Comparison of ENCODE assay signal across 8 cellular contexts in the genomic region with DNA sequence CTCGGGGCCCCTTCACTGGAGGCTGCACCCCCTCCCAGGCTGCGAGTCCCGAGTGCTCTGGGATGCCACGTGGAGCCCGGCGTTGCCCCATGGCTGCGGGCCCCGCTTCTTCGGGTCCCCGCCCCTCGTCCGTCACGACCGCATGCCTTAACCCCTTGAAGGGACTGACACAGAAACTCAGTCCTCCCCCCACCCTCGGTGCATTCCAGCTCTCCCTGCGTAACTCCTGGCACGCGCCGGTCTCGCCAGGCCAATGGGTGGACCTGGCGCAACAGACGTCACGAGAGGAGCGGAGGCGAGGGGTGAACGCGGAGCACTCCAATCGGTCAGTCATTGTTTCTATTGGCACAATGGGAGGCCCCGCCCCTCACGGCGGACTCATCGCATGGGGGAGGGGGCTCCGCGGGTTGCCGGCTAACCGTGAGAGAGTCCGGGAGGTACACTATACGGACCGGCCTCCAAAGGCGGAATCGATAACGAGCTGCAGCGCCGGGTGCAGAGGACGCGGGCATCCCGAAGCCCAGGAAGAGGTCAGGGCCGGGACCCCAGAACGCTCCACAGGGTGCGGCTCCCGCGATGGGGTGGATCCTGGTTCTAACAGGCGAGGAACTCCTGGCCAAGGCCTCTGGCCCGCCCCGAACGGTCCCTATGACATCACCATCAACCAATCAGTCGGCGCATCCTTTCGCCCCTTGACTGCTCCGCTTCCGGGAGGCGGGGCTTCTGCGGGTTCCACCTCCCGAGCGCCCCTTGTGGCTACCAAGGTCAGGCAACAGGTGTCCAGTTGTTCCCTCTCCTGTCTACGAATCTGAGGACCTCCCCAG. TPM values are rescaled to one million over a fixed set of nuclear protein-coding genes. Genes with fewer than 3 reads are reported as not detected.
DNase-seq lines count a peak whose midpoint lies in the region; ATAC-seq, FAIRE-seq and TF ChIP-seq lines count a peak whose summit lies in the region.

No MANE protein-coding gene starts in this region.

- H4K20me1 ChIP-seq in GM23338 (replicated peaks; ENCODE audit: insufficient read depth) = peaks cover 9% of the 10 kb centered on the region

- H3K4me1 ChIP-seq in GM23338 (ENCODE audit: insufficient read depth) = no peaks in the 10 kb centered on the region; the same call in 1 of the 2 replicates
- peaks cover 3% of the 10 kb centered on the region for H3K4me1 ChIP-seq in neuron (ENCODE audit: insufficient read depth, low read length)

- peaks cover 15% of the 10 kb centered on the region for H3K4me1 Mint-ChIP-seq in GM23338

- no peaks in the 10 kb centered on the region for H3K79me2 ChIP-seq in GM23338 (replicated peaks; ENCODE audit: insufficient read depth)

- H3K27me3 ChIP-seq in GM23338 (ENCODE audit: insufficient read depth) = no peaks in the 10 kb centered on the region
- H3K27me3 ChIP-seq in neuron (ENCODE audit: insufficient read depth, low read length) = no peaks in the 10 kb centered on the region

- peak overlapping the region; percentile 100 for H3K27ac Mint-ChIP-seq in GM23338

- peaks cover 25% of the 10 kb centered on the region for H3K9me3 ChIP-seq in neuron (ENCODE audit: low read length)

- peaks cover 49% of the 10 kb centered on the region for H3K36me3 Mint-ChIP-seq in GM23338 (ENCODE audit: low read depth)

- peak; percentile 71 to 78 for TF ChIP-seq CTCF in GM23338 (conservative IDR thresholded peaks at IDR 0.05; ENCODE audit: low read depth in 2 of 2)

- H3K4me3 ChIP-seq in GM23338 (peak overlapping the region; percentile 73), neuron (ENCODE audit: low read length) (peak overlapping the region; percentile 63)

- peaks cover 24% of the 10 kb centered on the region for H3K27me3 Mint-ChIP-seq in GM23338 (ENCODE audit: insufficient read depth, low read depth, poor library complexity)

- peaks cover 27% of the 10 kb centered on the region for H3F3A ChIP-seq in GM23338 (replicated peaks; ENCODE audit: low read depth)

- ATAC-seq in GM23338 = peak; percentile 73

- DNase-seq in ELF-1 (ENCODE audit: low read depth, low spot score) (peak; percentile 99), GM23338 (ENCODE audit: low spot score) (peak; percentile 99), M059J (ENCODE audit: low read depth) (peak; percentile 97), SIG-M5 treated with dmso at 0.1 percent for 504 hours (lab: John Stamatoyannopoulos, UW; ENCODE audit: unreplicated experiment) (peak; percentile 99), frontal cortex (ENCODE audit: low spot score in 2 of 2) (peak; percentile 92 to 95), stromal cell of bone marrow (ENCODE audit: low read depth) (peak; percentile 95)
- peak; percentile 91 for DNase-seq in activated naive CD4-positive, alpha-beta T cell treated with Interleukin-2 at 50 U/mL for 16 hours

- H3K27ac ChIP-seq in GM23338 (ENCODE audit: low read depth) = peak overlapping the region; percentile 100

- H2AFZ ChIP-seq in GM23338 = no peak overlapping the region
- H2AFZ ChIP-seq in neuron (ENCODE audit: low read depth, low read length) = peak overlapping the region; percentile 6

- H3K36me3 ChIP-seq in GM23338 (ENCODE audit: insufficient read depth) (no peaks in the 10 kb centered on the region), neuron (ENCODE audit: insufficient read depth, low read length) (peaks cover 28% of the 10 kb centered on the region)

- H3K4me2 ChIP-seq in GM23338 = peak overlapping the region; percentile 95

- peak overlapping the region; percentile 92 for H3K4me3 Mint-ChIP-seq in GM23338

- peaks cover 4% of the 10 kb centered on the region; the same call in 2 of the 3 replicates for H3K9me3 Mint-ChIP-seq in GM23338

- FAIRE-seq in frontal cortex (lab: Jason Lieb, UNC) = peak; percentile 44

- no peaks in the 10 kb centered on the region for H3K9me2 ChIP-seq in GM23338 (ENCODE audit: insufficient read depth)

TF ChIP-seq in GM23338, 12 proteins besides CTCF, POLR2A, EP300 and RAD21:
- TF ChIP-seq ETS1 (IDR thresholded peaks at IDR 0.05) (peak; percentile 10; the same call in 1 of the 2 replicates), EZH2phosphoT487 (IDR thresholded peaks at IDR 0.05; ENCODE audit: unreplicated experiment) (no peak), NANOG (IDR thresholded peaks at IDR 0.05; ENCODE audit: borderline replicate concordance) (no peak), EZH2 (IDR thresholded peaks at IDR 0.05; ENCODE audit: low read depth, unreplicated experiment) (no peak), STAT1 (IDR thresholded peaks at IDR 0.05; ENCODE audit: unreplicated experiment) (no peak), POLR2AphosphoS5 (IDR thresholded peaks at IDR 0.05; ENCODE audit: low read depth) (peak; percentile 66), REST (IDR thresholded peaks at IDR 0.05; ENCODE audit: unreplicated experiment) (peak; percentile 26), CREB1 (CRISPR knock-in tag; IDR thresholded peaks at IDR 0.05; ENCODE audit: low read depth) (peak; percentile 92)

RNA-seq across cellular contexts. Expression of gene CELSR3, which starts 1.0 kb away (rescaled TPM):
- 29.2 and 33.3 TPM in 2 replicates for total RNA-seq in GM23338 (2014; rRNA removed; shearing (Covaris generic))
- 7.5 and 8.3 TPM in 2 replicates for polyA plus RNA-seq in GM23338 (2016; fragmentation: Nextera tagmentation; extraction: Ambion mirVana)
- total RNA-seq in M059J (2014; rRNA removed; shearing (Covaris generic)) = 3.8 and 5.2 TPM in 2 replicates
- total RNA-seq in frontal cortex = 27.7 TPM

RNA-seq across cellular contexts. Expression of gene NCKIPSD, which starts 22.0 kb away (rescaled TPM):
- total RNA-seq in GM23338 (2014; rRNA removed; shearing (Covaris generic)) = 43.1 and 45.1 TPM in 2 replicates
- polyA plus RNA-seq in GM23338 (2016; fragmentation: Nextera tagmentation; extraction: Ambion mirVana) = 14.8 and 15.1 TPM in 2 replicates
- 34.2 and 35.4 TPM in 2 replicates for total RNA-seq in M059J (2014; rRNA removed; shearing (Covaris generic))
- 6.1 TPM for total RNA-seq in frontal cortex

RNA-seq across cellular contexts. Expression of gene SLC26A6, which starts 28.4 kb away (rescaled TPM):
- 79.3 and 96.4 TPM in 2 replicates for total RNA-seq in GM23338 (2014; rRNA removed; shearing (Covaris generic))
- polyA plus RNA-seq in GM23338 (2016; fragmentation: Nextera tagmentation; extraction: Ambion mirVana) = 29.4 and 34.3 TPM in 2 replicates
- total RNA-seq in M059J (2014; rRNA removed; shearing (Covaris generic)) = 15.2 and 21.3 TPM in 2 replicates
- 4.1 TPM for total RNA-seq in frontal cortex

RNA-seq across cellular contexts. Expression of gene TMEM89, which starts 42.1 kb away (rescaled TPM):
- total RNA-seq in GM23338 (2014; rRNA removed; shearing (Covaris generic)) = not detected in 2 replicates
- polyA plus RNA-seq in GM23338 (2016; fragmentation: Nextera tagmentation; extraction: Ambion mirVana) = not detected in 2 replicates
- not detected in 2 replicates for total RNA-seq in M059J (2014; rRNA removed; shearing (Covaris generic))
- total RNA-seq in frontal cortex = not detected

RNA-seq across cellular contexts. Expression of gene IP6K2, which starts 53.3 kb away (rescaled TPM):
- 94.1 and 97.0 TPM in 2 replicates for total RNA-seq in GM23338 (2014; rRNA removed; shearing (Covaris generic))
- 85.3 and 97.4 TPM in 2 replicates for polyA plus RNA-seq in GM23338 (2016; fragmentation: Nextera tagmentation; extraction: Ambion mirVana)
- 54.1 and 99.4 TPM in 2 replicates for total RNA-seq in M059J (2014; rRNA removed; shearing (Covaris generic))
- 94.2 TPM for total RNA-seq in frontal cortex

Comparison
In these comparisons a context has a peak if more than half of its experiments do, and no peak if none do; other contexts are left out.
1. Peak in every context shown above with its lines: DNase-seq, ATAC-seq, H3K4me3 ChIP-seq and H3K27ac ChIP-seq.